1 cellular context compared by ENCODE assay signal in genomic region chr11:74311352-74311926, GRCh38.
TF ChIP-seq lines count a peak whose summit lies in the region.

P4HA3 (minus strand) TSS chr11:74311640; CDS start chr11:74311611, 29 bp downstream.

TF ChIP-seq in H1, 55 proteins besides CTCF, POLR2A, EP300 and RAD21 (continued from another document):
- TF ChIP-seq ATF2 (IDR thresholded peaks at IDR 0.05; ENCODE audit: low read length) (no peak), RNF2 (IDR thresholded peaks at IDR 0.05; ENCODE audit: borderline replicate concordance, low read depth, low read length, missing control alignments, poor library complexity, severe bottlenecking) (no peak), MAX (IDR thresholded peaks at IDR 0.05) (peak; percentile 72), CTBP2 (IDR thresholded peaks at IDR 0.05; ENCODE audit: borderline replicate concordance, insufficient read depth, insufficient read length, low read length) (no peak), SP2 (IDR thresholded peaks at IDR 0.05; ENCODE audit: low read length) (no peak), CHD7 (IDR thresholded peaks at IDR 0.05; ENCODE audit: insufficient replicate concordance, low read length) (no peak), ATF3 (IDR thresholded peaks at IDR 0.05; ENCODE audit: insufficient read depth, low read depth, low read length) (no peak), NRF1 (IDR thresholded peaks at IDR 0.05; ENCODE audit: low read depth, low read length) (no peak), CEBPB (IDR thresholded peaks at IDR 0.05; ENCODE audit: low read depth, low read length) (no peak), JUN (IDR thresholded peaks at IDR 0.05; ENCODE audit: low read depth, low read length) (no peak), SUZ12 (IDR thresholded peaks at IDR 0.05; ENCODE audit: low read length) (no peak), GABPA (IDR thresholded peaks at IDR 0.05; ENCODE audit: borderline replicate concordance, insufficient read depth, low read length) (no peak), CBX5 (IDR thresholded peaks at IDR 0.05; ENCODE audit: low read depth, low read length) (no peak), SAP30 (IDR thresholded peaks at IDR 0.05; ENCODE audit: insufficient read depth, insufficient replicate concordance, low read length) (no peak), TBP (IDR thresholded peaks at IDR 0.05; ENCODE audit: low read depth, low read length) (peak; percentile 76; the same call in 1 of the 2 replicates), SRF (IDR thresholded peaks at IDR 0.05; ENCODE audit: low read depth, low read length) (no peak), FOSL1 (IDR thresholded peaks at IDR 0.05; ENCODE audit: insufficient read depth, low read depth, low read length) (0 out of 2 replicates have a peak, but pooled peaks have one; percentile 30), HDAC6 (IDR thresholded peaks at IDR 0.05; ENCODE audit: low read depth, low read length) (no peak), RBBP5 (IDR thresholded peaks at IDR 0.05; ENCODE audit: borderline replicate concordance, low read depth, low read length) (no peak; the same call in 1 of the 2 replicates), NANOG (IDR thresholded peaks at IDR 0.05; ENCODE audit: insufficient read depth, low read depth, low read length, poor library complexity, severe bottlenecking) (no peak), EZH2 (IDR thresholded peaks at IDR 0.05; ENCODE audit: low read depth, low read length, severe bottlenecking) (peak; percentile 23), ZNF274 (IDR thresholded peaks at IDR 0.05; ENCODE audit: borderline replicate concordance, extremely low read depth, low read length) (no peak), RFX5 (IDR thresholded peaks at IDR 0.05; ENCODE audit: borderline replicate concordance, low read depth, low read length) (no peak), PHF8 (conservative IDR thresholded peaks at IDR 0.05; ENCODE audit: low read depth, low read length) (no peak), CREB1 (IDR thresholded peaks at IDR 0.05) (no peak), KDM4A (IDR thresholded peaks at IDR 0.05; ENCODE audit: low read depth, low read length, severe bottlenecking) (peak; percentile 90), CBX8 (IDR thresholded peaks at IDR 0.05; ENCODE audit: borderline replicate concordance, low read depth, low read length) (no peak), SP1 (IDR thresholded peaks at IDR 0.05; ENCODE audit: low read depth, low read length) (no peak), POU5F1 (IDR thresholded peaks at IDR 0.05; ENCODE audit: low read depth, low read length) (no peak), ASH2L (IDR thresholded peaks at IDR 0.05; ENCODE audit: low read length) (no peak)
TF ChIP-seq in H1: peak in this region for 6.
